In the genomic region with DNA sequence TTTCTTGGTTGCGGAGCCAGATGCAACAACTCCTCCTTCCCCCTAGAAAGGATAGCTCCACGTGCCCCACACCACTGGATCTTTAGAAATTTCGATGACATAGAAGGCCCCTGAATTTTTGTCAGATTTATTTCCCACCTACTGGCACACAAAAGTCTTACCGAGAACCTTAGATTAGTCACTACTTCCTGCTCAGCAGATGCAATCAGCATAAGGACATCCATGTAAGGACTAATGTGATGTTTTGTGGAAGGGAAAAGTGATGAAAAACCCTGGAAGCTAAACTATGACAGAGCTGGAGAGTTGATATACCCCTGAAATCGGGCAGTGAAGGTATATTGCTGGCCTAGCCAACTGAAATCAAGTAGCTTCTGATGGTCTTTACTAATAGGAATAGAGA, we compare ENCODE assay signal across 29 cellular contexts.
"Had no signal": no experiment of that assay in that cellular context is flagged by ENCODE, and none has a peak within 500 bp of the region (broad histone marks: within the 10 kb centered on the region; RNA-seq: fewer than 3 reads in every experiment).

No MANE protein-coding gene starts in this region.

- H3K9me3 Mint-ChIP-seq: natural killer cell treated with Interleukin-12 subunit alpha and Interleukin-12 subunit beta and Interleukin-15 and Interleukin-18, amount 100 ng/mL, for 72 hours; stimulated activated memory B cell treated with anti-CD40 and anti-IgM and Interleukin-4, amounts not matched to agents 10 μg/mL and 1 μg/mL and 100 μg/mL, for 72 hours; stimulated activated naive CD8-positive, alpha-beta T cell treated with anti-CD3 and anti-CD28 coated beads, Interleukin-15, amount 100 ng/mL, for 72 hours had no signal

- H3K4me1 ChIP-seq: pancreas, prostate gland, right atrium auricular region, right lobe of liver, sigmoid colon, suprapubic skin, testis, transverse colon, upper lobe of right lung, uterus had no signal

- H3K27ac Mint-ChIP-seq: naive B cell; naive thymus-derived CD8-positive, alpha-beta T cell; natural killer cell treated with Interleukin-12 subunit alpha and Interleukin-12 subunit beta and Interleukin-15 and Interleukin-18, amount 100 ng/mL, for 72 hours; nephron progenitor cell; stimulated activated memory B cell treated with anti-CD40 and anti-IgM and Interleukin-4, amounts not matched to agents 10 μg/mL and 1 μg/mL and 100 μg/mL, for 72 hours; type B pancreatic cell had no signal

- H3K4me3 ChIP-seq: pancreas, prostate gland, right atrium auricular region, right lobe of liver, sigmoid colon, suprapubic skin, testis, tibial artery, transverse colon, upper lobe of right lung, uterus had no signal

- H3K36me3 Mint-ChIP-seq: naive B cell; naive thymus-derived CD8-positive, alpha-beta T cell; natural killer cell treated with Interleukin-12 subunit alpha and Interleukin-12 subunit beta and Interleukin-15 and Interleukin-18, amount 100 ng/mL, for 72 hours; stimulated activated memory B cell treated with anti-CD40 and anti-IgM and Interleukin-4, amounts not matched to agents 10 μg/mL and 1 μg/mL and 100 μg/mL, for 72 hours; type B pancreatic cell had no signal

- H3K4me1 Mint-ChIP-seq: naive B cell; naive thymus-derived CD8-positive, alpha-beta T cell; nephron progenitor cell; neural crest cell; stimulated activated memory B cell treated with anti-CD40 and anti-IgM and Interleukin-4, amounts not matched to agents 10 μg/mL and 1 μg/mL and 100 μg/mL, for 72 hours had no signal

- H3K27ac ChIP-seq: neutrophil, pancreas, prostate gland, right atrium auricular region, right lobe of liver, sigmoid colon, suprapubic skin, testis, tibial artery, transverse colon, upper lobe of right lung, uterus had no signal

- H3K4me3 Mint-ChIP-seq: naive B cell; naive thymus-derived CD8-positive, alpha-beta T cell; natural killer cell treated with Interleukin-12 subunit alpha and Interleukin-12 subunit beta and Interleukin-15 and Interleukin-18, amount 100 ng/mL, for 72 hours; nephron progenitor cell; neural crest cell; stimulated activated memory B cell treated with anti-CD40 and anti-IgM and Interleukin-4, amounts not matched to agents 10 μg/mL and 1 μg/mL and 100 μg/mL, for 72 hours; stimulated activated naive CD8-positive, alpha-beta T cell treated with anti-CD3 and anti-CD28 coated beads, Interleukin-15, amount 100 ng/mL, for 72 hours; type B pancreatic cell had no signal

- H3K27me3 ChIP-seq: pancreas, right atrium auricular region, right lobe of liver, sigmoid colon, suprapubic skin, testis, tibial artery, transverse colon, upper lobe of right lung, uterus had no signal

- H3K27me3 Mint-ChIP-seq: stimulated activated memory B cell treated with anti-CD40 and anti-IgM and Interleukin-4, amounts not matched to agents 10 μg/mL and 1 μg/mL and 100 μg/mL, for 72 hours had no signal

- FAIRE-seq: pancreas, small intestine had no signal

- DNase-seq: naive B cell; naive thymus-derived CD8-positive, alpha-beta T cell; nephron progenitor cell; nucleus accumbens; pancreas; retina; right lobe of liver; sigmoid colon; small intestine; stimulated activated CD4-positive, alpha-beta T cell treated with anti-CD3 and anti-CD28 coated beads, Interleukin-12 subunit alpha, Interleukin-12 subunit beta, amount 100 ng/mL, for 4 hours; stimulated activated CD4-positive, alpha-beta T cell treated with anti-CD3 and anti-CD28 coated beads, Interleukin-1b, Interleukin-23, amount 100 ng/mL, for 48 hours; stimulated activated CD4-positive, alpha-beta T cell treated with anti-CD3 and anti-CD28 coated beads, Interleukin-4, amount 100 ng/mL, for 24 hours; stimulated activated naive CD4-positive, alpha-beta T cell; stimulated activated naive CD8-positive, alpha-beta T cell treated with anti-CD3 and anti-CD28 coated beads, Interleukin-15, amount 100 ng/mL, for 72 hours; stimulated activated naive CD8-positive, alpha-beta T cell treated with anti-CD3 and anti-CD28 coated beads, Interleukin-15, Interleukin-2, amounts not matched to agents 100 U/mL and 50 U/mL, for 24 hours; substantia nigra; testis; tibial artery; transverse colon; upper lobe of right lung; uterus had no signal

- H3K36me3 ChIP-seq: neutrophil, pancreas, prostate gland, right atrium auricular region, right lobe of liver, sigmoid colon, suprapubic skin, tibial artery, transverse colon, upper lobe of right lung, uterus had no signal

- H3K9me3 ChIP-seq: neutrophil, pancreas, prostate gland, right atrium auricular region, right lobe of liver, sigmoid colon, suprapubic skin, testis, tibial artery, transverse colon, upper lobe of right lung, uterus had no signal

- ATAC-seq: naive thymus-derived CD8-positive, alpha-beta T cell; natural killer cell treated with Interleukin-12 subunit alpha and Interleukin-12 subunit beta and Interleukin-15 and Interleukin-18, amount 100 ng/mL, for 72 hours; pancreas; right lobe of liver; stimulated activated memory B cell treated with anti-CD40 and anti-IgM and Interleukin-4, amounts not matched to agents 10 μg/mL and 1 μg/mL and 100 μg/mL, for 72 hours; stimulated activated naive CD8-positive, alpha-beta T cell treated with anti-CD3 and anti-CD28 coated beads, Interleukin-15, amount 100 ng/mL, for 72 hours; stimulated activated naive CD8-positive, alpha-beta T cell treated with anti-CD3 and anti-CD28 coated beads, Interleukin-15, Interleukin-2, amounts not matched to agents 100 U/mL and 50 U/mL, for 24 hours; upper lobe of right lung had no signal
